ENCODE assay signal across 27 cellular contexts in the genomic region with DNA sequence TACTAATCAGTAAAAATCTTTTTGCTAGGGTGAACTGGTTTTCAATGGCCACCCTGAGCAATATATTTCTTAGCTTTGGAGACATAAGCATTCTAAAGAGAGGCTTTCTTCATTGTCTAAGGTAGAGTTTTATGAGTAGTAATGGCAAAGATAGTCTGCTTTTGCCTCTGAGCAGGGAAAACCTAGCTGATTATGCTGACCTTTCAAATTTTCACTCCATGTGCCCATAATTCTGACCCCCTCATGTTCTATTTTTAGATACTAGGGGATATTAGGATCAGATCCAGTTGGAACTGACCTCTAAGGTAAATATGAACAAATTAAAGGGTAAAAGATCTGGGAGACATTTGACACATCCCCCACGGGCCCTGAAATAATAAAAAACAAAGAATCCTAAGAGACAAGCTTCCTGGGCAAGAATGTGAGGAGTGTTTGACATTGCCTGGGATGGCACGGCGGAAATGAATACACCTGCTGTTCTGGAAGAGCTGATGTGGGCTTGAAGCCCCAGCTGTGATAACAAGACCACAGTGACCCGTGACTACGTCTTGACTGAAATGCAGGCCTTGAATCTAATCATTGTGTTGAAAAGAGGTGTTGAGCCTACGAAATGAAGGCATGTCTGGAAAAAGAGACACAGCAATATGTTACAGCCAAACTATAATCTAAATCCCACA.
"Had no signal": no experiment of that assay in that cellular context is flagged by ENCODE, and none has a peak within 500 bp of the region (broad histone marks: within the 10 kb centered on the region; RNA-seq: fewer than 3 reads in every experiment).

No MANE protein-coding gene starts in this region.

- ATAC-seq: activated T-helper 17 cell treated with anti-CD3 and anti-CD28 coated beads, Interleukin-2, amount 50 U/mL, for 72 hours; Panc1; Right ventricle myocardium inferior; WTC11 had no signal

- H3K36me3 ChIP-seq: brain microvascular endothelial cell, cardiac muscle cell, SJSA1 had no signal

- H3K4me1 ChIP-seq: SJSA1 had no signal

- H3K4me3 ChIP-seq: cardiac muscle cell, SJSA1 had no signal

- DNase-seq: activated CD4-positive, alpha-beta memory T cell treated with anti-CD3 and anti-CD28 coated beads for 36 hours; activated CD4-positive, alpha-beta T cell treated with anti-CD3 and anti-CD28 coated beads, Interleukin-2, amount 10 ng/mL, durations not matched to agents 7 days and 5 days; activated CD4-positive, CD25-positive, alpha-beta regulatory T cell treated with anti-CD3 and anti-CD28 coated beads, Interleukin-2, amount 50 U/mL, for 72 hours; activated CD8-positive, alpha-beta memory T cell treated with anti-CD3 and anti-CD28 coated beads for 24 hours; activated gamma-delta T cell; activated naive CD4-positive, alpha-beta T cell treated with anti-CD3 and anti-CD28 coated beads for 36 hours; activated T-cell treated with anti-CD3 and anti-CD28 coated beads, Interleukin-2, amount 50 U/mL, for 48 hours; amygdala; brain microvascular endothelial cell; Karpas-422; MM.1S; NCI-H1105; NCI-H1436; NCI-H1694 treated with DMSO at 0.1 percent for 48 hours; NCI-H2029 treated with DMSO at 0.1 percent for 48 hours; NCI-H345; NCI-H510A; NCI-H69; NK-92 treated with Interleukin-12 subunit alpha and Interleukin-12 subunit beta, amount 100 ng/mL, for 24 hours; OCI-M1; RPMI8226 had no signal

- H3K27me3 ChIP-seq: brain microvascular endothelial cell, cardiac muscle cell, SJSA1 had no signal

- H3K27ac ChIP-seq: brain microvascular endothelial cell, cardiac muscle cell, SJSA1 had no signal
